In genomic region chrX:150889131-150889530, GRCh38 we compare ENCODE assay signal across 15 cellular contexts. TPM values are rescaled to one million over a fixed set of nuclear protein-coding genes. Genes with fewer than 3 reads are reported as not detected.
DNase-seq lines count a peak whose midpoint lies in the region; TF ChIP-seq lines count a peak whose summit lies in the region.
"Had no signal": no experiment of that assay in that cellular context is flagged by ENCODE, and none has a peak within 500 bp of the region (broad histone marks: within the 10 kb centered on the region; RNA-seq: fewer than 3 reads in every experiment).

No MANE protein-coding gene starts in this region.

- no peak overlapping the region for H3K4me3 Mint-ChIP-seq in chondrocyte (ENCODE audit: unreplicated experiment)
- H3K4me3 Mint-ChIP-seq in neural crest cell: peak overlapping the region; percentile 39
- H3K4me3 Mint-ChIP-seq: B cell; CD4-positive, alpha-beta T cell had no signal

- H3K4me1 Mint-ChIP-seq in chondrocyte (ENCODE audit: low read depth): peaks cover 10% of the 10 kb centered on the region
- peaks cover 18% of the 10 kb centered on the region for H3K4me1 Mint-ChIP-seq in neural crest cell

- H3K36me3 Mint-ChIP-seq in chondrocyte (ENCODE audit: low read depth) (no peaks in the 10 kb centered on the region), neural crest cell (ENCODE audit: low read depth) (peaks cover 14% of the 10 kb centered on the region)

- no peak overlapping the region for H3K4me3 ChIP-seq in H7 (ENCODE audit: insufficient read depth, low read depth, low read length)
- no peak overlapping the region for H3K4me3 ChIP-seq in dorsolateral prefrontal cortex
- no peak overlapping the region for H3K4me3 ChIP-seq in thyroid gland (replicated peaks in 1 of 3)

- no peak for TF ChIP-seq POLR2A in thyroid gland (IDR thresholded peaks at IDR 0.05)

- H3K27ac ChIP-seq in dorsolateral prefrontal cortex (peak overlapping the region in 26 of 59 donors; percentile 4 to 73 (median 50)), thyroid gland (no peak overlapping the region)

- no peaks in the 10 kb centered on the region for H3K27me3 Mint-ChIP-seq in chondrocyte (ENCODE audit: low read depth)
- H3K27me3 Mint-ChIP-seq in neural crest cell (ENCODE audit: low read depth): no peaks in the 10 kb centered on the region
- H3K27me3 Mint-ChIP-seq: B cell; CD4-positive, alpha-beta T cell had no signal

- H3K27me3 ChIP-seq in H7 (ENCODE audit: control insufficient read depth, insufficient read depth, low read length) (no peaks in the 10 kb centered on the region), dorsolateral prefrontal cortex (peaks cover 0 to 9% (median 0%) of the 10 kb centered on the region in 45 donors), thyroid gland (no peaks in the 10 kb centered on the region)

- DNase-seq in COLO829 (ENCODE audit: low spot score) (peak; percentile 64), H7 (peak; percentile 54), chondrocyte (ENCODE audit: low spot score) (no peak), neural crest cell (ENCODE audit: low read depth, low spot score) (no peak), ureter (ENCODE audit: low spot score) (no peak), dorsolateral prefrontal cortex (no peak), glomerular visceral epithelial cell (ENCODE audit: extremely low spot score) (no peak), thyroid gland (no peak)
- DNase-seq: ACHN; CD4-positive, alpha-beta T cell; DMS153; DMS79 treated with DMSO at 0.1 percent for 48 hours; EL; GDM1 had no signal

- intact Hi-C loops in dorsolateral prefrontal cortex (cut with DNase I): no loop called here
- intact Hi-C loops in thyroid gland (cut with DNase I): no loop called here

- WGBS in thyroid gland, 2 donors: 43 to 55% methylated on average over 3 of the region's 3 CpGs

- H3K4me1 ChIP-seq in thyroid gland: no peaks in the 10 kb centered on the region

- no peaks in the 10 kb centered on the region for H3K9me3 ChIP-seq in thyroid gland

- H3K36me3 ChIP-seq in H7 (replicated peaks; ENCODE audit: control insufficient read depth, insufficient read depth, low read length): no peaks in the 10 kb centered on the region
- no peaks in the 10 kb centered on the region for H3K36me3 ChIP-seq in thyroid gland

- H3K27ac Mint-ChIP-seq in chondrocyte (ENCODE audit: unreplicated experiment) (peak overlapping the region; percentile 27), neural crest cell (ENCODE audit: unreplicated experiment) (no peak overlapping the region)
- H3K27ac Mint-ChIP-seq: B cell; CD4-positive, alpha-beta T cell had no signal

- H3K9me3 Mint-ChIP-seq in chondrocyte (ENCODE audit: low read depth) (peaks cover 4% of the 10 kb centered on the region), neural crest cell (peaks cover 12% of the 10 kb centered on the region)
- H3K9me3 Mint-ChIP-seq: CD4-positive, alpha-beta T cell had no signal

- no peak for TF ChIP-seq CTCF in chondrocyte (IDR thresholded peaks at IDR 0.05)
- no peak for TF ChIP-seq CTCF in neural crest cell (conservative IDR thresholded peaks at IDR 0.05)
- no peak for TF ChIP-seq CTCF in dorsolateral prefrontal cortex (IDR thresholded peaks at IDR 0.05 in 54 of 56, conservative IDR thresholded peaks at IDR 0.05 in 2 of 56; ENCODE audit: low read depth in 1 of 56, partially characterized antibody in 56 of 56)
- no peak for TF ChIP-seq CTCF in thyroid gland (IDR thresholded peaks at IDR 0.05)

RNA-seq across cellular contexts. Expression of gene CD99L2, which starts 9.3 kb away (rescaled TPM):
- total RNA-seq in H7 (2014; rRNA removed; shearing (Covaris generic)): 38.1 and 59.3 TPM in 2 replicates
- total RNA-seq in chondrocyte (62.0 to 82.1 TPM (median 81.9 TPM) in 3 replicates), neural crest cell (38.2 and 40.1 TPM in 2 replicates), ureter (30.5 TPM), dorsolateral prefrontal cortex (100 to 1,000 TPM; 118 to 308 (median 235) TPM), thyroid gland (10 to 100 TPM; 26.4 to 39.1 (median 31.2) TPM)

Comparison
In these comparisons a context has a peak if more than half of its experiments do, and no peak if none do; other contexts are left out.
1. DNase-seq: peak in COLO829 (single experiment) and H7 (single experiment); none in chondrocyte (single experiment), neural crest cell (single experiment), ureter (single experiment), dorsolateral prefrontal cortex (0 of 10), glomerular visceral epithelial cell (single experiment) and thyroid gland (0 of 2).